Comparison of ENCODE assay signal across 8 cellular contexts in the genomic region with DNA sequence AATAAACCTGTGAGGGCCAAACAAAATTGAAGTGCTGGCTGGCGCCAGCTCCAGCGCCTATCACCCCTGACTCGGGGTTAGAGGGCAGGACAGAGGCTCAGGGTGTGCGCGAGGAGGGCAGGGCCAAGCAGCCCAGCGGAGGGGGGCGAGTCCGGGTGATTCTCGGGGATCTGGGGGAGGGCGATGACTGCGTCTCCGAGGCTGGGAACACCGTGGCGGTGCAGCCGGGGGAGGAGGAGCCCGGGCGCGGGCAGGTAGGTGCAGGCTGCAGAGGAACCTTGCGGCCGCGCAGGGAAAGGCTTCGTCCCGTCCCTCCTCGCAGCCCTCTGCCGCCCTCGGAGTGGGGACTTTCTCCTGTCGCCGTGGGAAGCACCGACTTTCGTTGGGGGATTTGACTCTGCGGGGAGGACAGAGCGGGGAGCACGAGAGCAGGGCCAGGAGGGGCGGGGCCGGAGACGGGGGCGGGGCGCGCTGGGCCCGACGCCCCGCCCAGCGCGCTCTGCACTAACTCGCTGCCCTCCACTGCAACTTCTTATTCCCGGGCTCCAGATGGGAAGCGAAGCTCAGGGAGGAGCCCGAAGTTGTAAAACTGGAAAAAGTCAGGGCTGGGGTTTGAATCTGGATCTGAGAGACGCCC. TPM values are rescaled to one million over a fixed set of nuclear protein-coding genes. Genes with fewer than 3 reads are reported as not detected.
DNase-seq lines count a peak whose midpoint lies in the region; ATAC-seq, FAIRE-seq and TF ChIP-seq lines count a peak whose summit lies in the region.

No MANE protein-coding gene starts in this region.

- H3K4me3 ChIP-seq in Karpas-422 (ENCODE audit: low read length) (peak overlapping the region; percentile 54), bronchial epithelial cell (ENCODE audit: low read depth, low read length) (peak overlapping the region; percentile 40), kidney epithelial cell (ENCODE audit: low read depth, low read length) (peak overlapping the region; percentile 49)

- H3K9ac ChIP-seq in Karpas-422 (ENCODE audit: low read length) = peak overlapping the region; percentile 60

- peaks cover 48% of the 10 kb centered on the region for H3K4me1 ChIP-seq in Karpas-422 (ENCODE audit: low read length)

- H3K9me3 ChIP-seq in Karpas-422 (ENCODE audit: low read length) = no peaks in the 10 kb centered on the region

- H3K79me2 ChIP-seq in Karpas-422 (ENCODE audit: low read length) = peaks cover 22% of the 10 kb centered on the region

- H3K9me2 ChIP-seq in Karpas-422 (replicated peaks; ENCODE audit: insufficient read depth, low read length) = no peaks in the 10 kb centered on the region

- H4K20me1 ChIP-seq in Karpas-422 (ENCODE audit: insufficient read depth, low read depth, low read length) = no peaks in the 10 kb centered on the region

- no peaks in the 10 kb centered on the region for H3K36me3 ChIP-seq in Karpas-422 (ENCODE audit: insufficient read depth, low read length)
- no peaks in the 10 kb centered on the region for H3K36me3 ChIP-seq in bronchial epithelial cell (ENCODE audit: control insufficient read depth, insufficient read depth, low read length)
- no peaks in the 10 kb centered on the region for H3K36me3 ChIP-seq in kidney epithelial cell (ENCODE audit: control insufficient read depth, insufficient read depth, low read length)

- TF ChIP-seq CTCF in 22Rv1 (IDR thresholded peaks at IDR 0.05) = peak; percentile 13; the same call in 1 of the 2 replicates
- TF ChIP-seq CTCF in VCaP (conservative IDR thresholded peaks at IDR 0.05) = peak; percentile 9; the same call in 1 of the 2 replicates
- TF ChIP-seq CTCF in bronchial epithelial cell (IDR thresholded peaks at IDR 0.05; ENCODE audit: insufficient read depth, low read length, severe bottlenecking) = no peak
- no peak for TF ChIP-seq CTCF in kidney epithelial cell (IDR thresholded peaks at IDR 0.05; ENCODE audit: insufficient read depth, low read length, poor library complexity, severe bottlenecking)

- H3K27ac ChIP-seq in 22Rv1 (no peak overlapping the region), Karpas-422 (ENCODE audit: low read length) (peak overlapping the region; percentile 72), VCaP (peak overlapping the region; percentile 81)

- peak; percentile 76 for DNase-seq in Karpas-422
- DNase-seq in bronchial epithelial cell (ENCODE audit: low read depth) = peak; percentile 63
- DNase-seq in kidney epithelial cell (ENCODE audit: low read depth) = no peak
- peak; percentile 66 for DNase-seq in stimulated activated CD4-positive, alpha-beta T cell treated with anti-CD3 and anti-CD28 coated beads, Interleukin-4, amount 100 ng/mL, for 24 hours

- H3K27me3 ChIP-seq in Karpas-422 (ENCODE audit: low read length) (no peaks in the 10 kb centered on the region), bronchial epithelial cell (ENCODE audit: control insufficient read depth, insufficient read depth, low read length) (no peaks in the 10 kb centered on the region), kidney epithelial cell (ENCODE audit: control insufficient read depth, insufficient read depth, low read length) (no peaks in the 10 kb centered on the region)

- peak overlapping the region; percentile 75 for H3K4me2 ChIP-seq in Karpas-422 (ENCODE audit: low read depth, low read length, poor library complexity, severe bottlenecking)

- H2AFZ ChIP-seq in Karpas-422 (ENCODE audit: low read length) = no peak overlapping the region; the same call in 1 of the 2 replicates

- FAIRE-seq in bronchial epithelial cell (lab: Jason Lieb, UNC) = no peak

- peak; percentile 39 for ATAC-seq in GM18907 (IDR thresholded peaks at IDR 0.05; ENCODE audit: unreplicated experiment)
- no peak for ATAC-seq in HG03039 (IDR thresholded peaks at IDR 0.05; ENCODE audit: unreplicated experiment)

RNA-seq across cellular contexts. Expression of a gene that starts 5.3 kb away (rescaled TPM):
- 22.6 and 70.8 TPM in 2 replicates for total RNA-seq in Karpas-422 (2014; rRNA removed; shearing (Covaris generic); ENCODE audit: low replicate concordance)
- total RNA-seq in bronchial epithelial cell (6.8 and 8.4 TPM in 2 replicates), kidney epithelial cell (14.5 and 22.9 TPM in 2 replicates)

RNA-seq across cellular contexts. Expression of a gene that starts 11.5 kb away (rescaled TPM):
- total RNA-seq in Karpas-422 (2014; rRNA removed; shearing (Covaris generic); ENCODE audit: low replicate concordance) = 116 and 256 TPM in 2 replicates
- total RNA-seq in bronchial epithelial cell (362 and 444 TPM in 2 replicates), kidney epithelial cell (279 and 308 TPM in 2 replicates)

RNA-seq across cellular contexts. Expression of a gene that starts 21.2 kb away (rescaled TPM):
- total RNA-seq in Karpas-422 (2014; rRNA removed; shearing (Covaris generic); ENCODE audit: low replicate concordance) = not detected in 2 replicates
- total RNA-seq in bronchial epithelial cell = not detected in 2 replicates
- not detected in 2 replicates for total RNA-seq in kidney epithelial cell

RNA-seq across cellular contexts. Expression of a gene that starts 37.5 kb away (rescaled TPM):
- total RNA-seq in Karpas-422 (2014; rRNA removed; shearing (Covaris generic); ENCODE audit: low replicate concordance) = not detected in 2 replicates
- total RNA-seq in bronchial epithelial cell (not detected in 2 replicates), kidney epithelial cell (not detected in 2 replicates)

RNA-seq across cellular contexts. Expression of a gene that starts 46.4 kb away (rescaled TPM):
- 6.0 and 6.5 TPM in 2 replicates for total RNA-seq in Karpas-422 (2014; rRNA removed; shearing (Covaris generic); ENCODE audit: low replicate concordance)
- total RNA-seq in bronchial epithelial cell = 5.0 and 7.9 TPM in 2 replicates
- total RNA-seq in kidney epithelial cell = 4.0 and 5.1 TPM in 2 replicates

Comparison
In these comparisons a context has a peak if more than half of its experiments do, and no peak if none do; other contexts are left out.
1. CTCF ChIP-seq: peak in 22Rv1 (single experiment) and VCaP (single experiment); none in bronchial epithelial cell (single experiment) and kidney epithelial cell (single experiment).
2. Peak in every context shown above with its lines, with median percentiles within 50 percentile points of each other: H3K4me3 ChIP-seq.